In the genomic region with DNA sequence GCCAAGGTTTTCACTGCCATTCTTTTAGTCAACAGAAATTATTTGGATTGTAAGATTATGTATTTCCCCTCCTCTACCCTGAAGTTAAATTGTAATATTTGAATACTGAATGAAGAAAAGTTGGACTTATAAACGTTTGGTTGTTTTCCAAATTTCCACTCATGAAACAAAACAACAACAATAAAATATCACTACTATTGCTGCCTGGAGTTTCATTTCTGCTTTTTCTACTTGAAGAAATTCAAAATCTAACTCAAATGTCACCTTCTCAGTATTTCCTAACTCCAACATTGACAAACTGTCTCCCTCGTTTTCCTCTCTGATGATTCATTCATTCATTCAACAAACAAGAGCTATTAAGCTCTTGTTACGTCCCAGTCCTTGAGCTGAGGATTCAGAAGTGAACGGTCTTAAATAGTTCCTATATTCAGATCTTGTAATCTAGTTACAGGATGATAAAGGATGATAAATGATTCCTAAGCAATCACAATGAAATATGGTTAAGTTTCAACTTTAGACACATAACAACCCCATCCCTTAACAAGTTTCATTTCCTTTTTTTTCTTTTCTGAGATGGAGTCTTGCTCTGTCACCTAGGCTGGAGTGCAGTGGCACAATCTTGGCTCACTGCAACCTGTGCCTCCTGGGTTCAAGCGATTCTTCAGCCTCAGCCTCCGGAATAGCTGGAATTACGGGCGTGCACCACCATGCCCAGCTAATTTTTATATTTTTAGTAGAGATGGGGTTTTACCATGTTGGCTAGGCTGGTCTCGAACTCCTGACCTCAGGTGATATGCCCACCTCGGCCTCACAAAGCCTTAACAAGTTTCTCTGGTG, we compare ENCODE assay signal across 8 cellular contexts. TPM values are rescaled to one million over a fixed set of nuclear protein-coding genes. Genes with fewer than 3 reads are reported as not detected.
DNase-seq lines count a peak whose midpoint lies in the region; ATAC-seq and TF ChIP-seq lines count a peak whose summit lies in the region.

No MANE protein-coding gene starts in this region.

- ATAC-seq in GM21737 (IDR thresholded peaks at IDR 0.05; ENCODE audit: unreplicated experiment) = peak; percentile 40
- no peak for ATAC-seq in GM19455 (IDR thresholded peaks at IDR 0.05; ENCODE audit: unreplicated experiment)

- no peak for DNase-seq in GM12864 (ENCODE audit: low read depth)
- peak; percentile 93 for DNase-seq in NOMO-1 treated with DMSO at 0.1 percent for 48 hours (lab: John Stamatoyannopoulos, UW; ENCODE audit: unreplicated experiment)
- DNase-seq in fibroblast of villous mesenchyme (ENCODE audit: low read depth) = peak; percentile 18
- no peak for DNase-seq in HuH-7 (ENCODE audit: low spot score)
- DNase-seq in Kasumi-1 (lab: John Stamatoyannopoulos, UW) = no peak
- no peak for DNase-seq in DMS79 treated with DMSO at 0.1 percent for 48 hours (lab: John Stamatoyannopoulos, UW)

- no peak for TF ChIP-seq CTCF in GM12864 (IDR thresholded peaks at IDR 0.05; ENCODE audit: low read depth, low read length, missing control alignments)
- no peak for TF ChIP-seq CTCF in fibroblast of villous mesenchyme (IDR thresholded peaks at IDR 0.05; ENCODE audit: insufficient read depth, low read depth, low read length)

- H3K4me3 ChIP-seq in GM12864 (ENCODE audit: low read depth, low read length) = peak overlapping the region; percentile 90
- no peak overlapping the region for H3K4me3 ChIP-seq in fibroblast of villous mesenchyme (ENCODE audit: low read depth, low read length)

RNA-seq across cellular contexts. Expression of gene SLC9B2, which starts 1.7 kb away (rescaled TPM):
- total RNA-seq in fibroblast of villous mesenchyme = 15.1 and 20.7 TPM in 2 replicates

RNA-seq across cellular contexts. Expression of gene BDH2, which starts 24.8 kb away (rescaled TPM):
- total RNA-seq in fibroblast of villous mesenchyme = 31.2 and 54.8 TPM in 2 replicates

RNA-seq across cellular contexts. Expression of gene SLC9B1, which starts 55.3 kb away (rescaled TPM):
- total RNA-seq in fibroblast of villous mesenchyme = 0.43 and 0.64 TPM in 2 replicates

Comparison
In these comparisons a context has a peak if more than half of its experiments do, and no peak if none do; other contexts are left out.
1. DNase-seq: peak in NOMO-1 treated with DMSO at 0.1 percent for 48 hours (single experiment) and fibroblast of villous mesenchyme (single experiment); none in GM12864 (single experiment), HuH-7 (single experiment), Kasumi-1 (0 of 2) and DMS79 treated with DMSO at 0.1 percent for 48 hours (single experiment).